ENCODE assay signal across 1 cellular context in genomic region chr11:102683277-102683676, GRCh38.
TF ChIP-seq lines count a peak whose summit lies in the region.

No MANE protein-coding gene starts in this region.

TF ChIP-seq in GM23338, 12 proteins besides CTCF, POLR2A, EP300 and RAD21:
- TF ChIP-seq ZNF462 (CRISPR knock-in tag; IDR thresholded peaks at IDR 0.05) = peak; percentile 61; the same call in 1 of the 2 replicates
- TF ChIP-seq JUNB (IDR thresholded peaks at IDR 0.05; ENCODE audit: unreplicated experiment) = no peak
